Comparison of ENCODE assay signal across 11 cellular contexts in the genomic region with DNA sequence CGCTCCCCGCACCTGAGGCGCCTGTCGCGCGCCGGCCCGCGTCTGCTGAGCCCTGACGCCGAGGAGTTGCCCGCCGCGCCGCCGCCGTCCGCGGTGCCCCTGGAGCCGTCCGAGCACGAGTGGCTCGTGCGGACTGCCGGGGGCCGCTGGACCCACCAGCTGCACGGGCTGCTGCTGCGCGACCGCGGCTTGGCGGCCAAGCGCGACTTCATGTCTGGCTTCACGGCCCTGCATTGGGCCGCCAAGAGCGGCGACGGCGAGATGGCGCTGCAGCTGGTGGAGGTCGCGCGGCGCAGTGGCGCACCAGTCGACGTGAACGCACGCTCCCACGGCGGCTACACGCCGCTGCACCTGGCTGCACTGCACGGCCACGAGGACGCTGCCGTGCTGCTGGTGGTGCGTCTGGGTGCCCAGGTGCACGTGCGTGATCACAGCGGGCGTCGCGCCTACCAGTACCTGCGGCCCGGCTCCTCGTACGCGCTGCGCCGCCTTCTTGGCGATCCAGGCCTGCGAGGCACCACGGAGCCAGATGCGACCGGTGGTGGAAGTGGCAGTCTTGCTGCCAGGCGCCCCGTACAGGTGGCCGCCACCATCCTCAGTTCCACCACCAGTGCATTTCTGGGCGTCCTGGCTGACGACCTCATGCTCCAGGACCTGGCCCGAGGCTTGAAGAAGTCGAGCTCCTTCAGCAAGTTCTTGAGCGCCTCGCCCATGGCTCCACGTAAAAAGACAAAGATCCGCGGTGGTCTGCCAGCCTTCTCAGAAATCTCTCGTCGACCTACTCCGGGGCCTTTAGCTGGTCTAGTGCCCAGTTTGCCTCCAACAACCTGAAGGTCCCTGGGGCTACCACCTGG. TPM values are rescaled to one million over a fixed set of nuclear protein-coding genes. Genes with fewer than 3 reads are reported as not detected.
DNase-seq lines count a peak whose midpoint lies in the region; ATAC-seq and TF ChIP-seq lines count a peak whose summit lies in the region.
"Had no signal": no experiment of that assay in that cellular context is flagged by ENCODE, and none has a peak within 500 bp of the region (broad histone marks: within the 10 kb centered on the region; RNA-seq: fewer than 3 reads in every experiment).

No MANE protein-coding gene starts in this region.

- peak overlapping the region; percentile 37 for H3K4me3 Mint-ChIP-seq in natural killer cell

- H3K36me3 Mint-ChIP-seq in natural killer cell, result no peaks in the 10 kb centered on the region

- H3K4me1 ChIP-seq in esophagus (ENCODE audit: control insufficient read depth in 2 of 2, insufficient read depth in 2 of 2, low read length in 1 of 2) (peaks cover 2 to 6% of the 10 kb centered on the region in 2 donors), urinary bladder (ENCODE audit: insufficient read depth) (no peaks in the 10 kb centered on the region)

- peaks cover 54 to 74% of the 10 kb centered on the region in 2 donors for H3K27me3 Mint-ChIP-seq in natural killer cell (ENCODE audit: low read depth in 2 of 2)

- peak; percentile 20 for ATAC-seq in Right ventricle myocardium inferior
- no peak for ATAC-seq in left ventricle myocardium superior
- ATAC-seq in natural killer cell, result no peak
- no peak for ATAC-seq in HG02884 (IDR thresholded peaks at IDR 0.05; ENCODE audit: unreplicated experiment)
- ATAC-seq in HG03045 (IDR thresholded peaks at IDR 0.05; ENCODE audit: unreplicated experiment), result no peak

- no peak for TF ChIP-seq CTCF in natural killer cell (IDR thresholded peaks at IDR 0.05)

- H3K27ac Mint-ChIP-seq in natural killer cell, result no peak overlapping the region

- WGBS in esophagus, 2 donors, result 55 to 63% methylated on average over 79 to 92 of the region's 92 CpGs
- WGBS in urinary bladder, result 44% methylated on average over 92 of the region's 92 CpGs

- peaks cover 0 to 3% of the 10 kb centered on the region in 2 donors for H3K9me3 ChIP-seq in esophagus (ENCODE audit: control insufficient read depth in 2 of 2, insufficient read depth in 1 of 2, low read depth in 1 of 2, low read length in 1 of 2)

- H3K27me3 ChIP-seq in esophagus (ENCODE audit: control insufficient read depth in 1 of 2, insufficient read depth in 2 of 2, low read length in 2 of 2), result peaks cover 0 to 7% of the 10 kb centered on the region in 2 donors

- peaks cover 11 to 12% of the 10 kb centered on the region in 2 donors for H3K4me1 Mint-ChIP-seq in natural killer cell

- DNase-seq in Right ventricle myocardium inferior (ENCODE audit: missing footprints), result no peak
- no peak for DNase-seq in left ventricle myocardium superior
- DNase-seq in natural killer cell, result no peak
- no peak for DNase-seq in NCI-H526 treated with DMSO at 0.1 percent for 48 hours (lab: John Stamatoyannopoulos, UW)
- DNase-seq: stimulated activated CD4-positive, alpha-beta T cell treated with anti-CD3 and anti-CD28 coated beads, Interleukin-1b, Interleukin-23, amount 100 ng/mL, for 48 hours had no signal

- H3K36me3 ChIP-seq in esophagus (ENCODE audit: control insufficient read depth in 2 of 2, insufficient read depth in 2 of 2, low read length in 1 of 2) (no peaks in the 10 kb centered on the region), urinary bladder (ENCODE audit: insufficient read depth) (no peaks in the 10 kb centered on the region)
- H3K36me3 ChIP-seq: BLaER1 had no signal

- H3K9me3 Mint-ChIP-seq in natural killer cell, result no peaks in the 10 kb centered on the region

- H3K27ac ChIP-seq in esophagus (ENCODE audit: low read depth in 2 of 2, low read length in 1 of 2) (no peak overlapping the region), urinary bladder (ENCODE audit: low read depth) (no peak overlapping the region)
- H3K27ac ChIP-seq: BLaER1 had no signal

- intact Hi-C loops in Right ventricle myocardium inferior (cut with DNase I), result loop anchor here (5.0 kb wide), 2 partner anchors 37 to 287 kb away; partner anchors contain the start of gene SEPTIN8
- intact Hi-C loops in left ventricle myocardium superior (cut with micrococcal nuclease), result no loop called here
- intact Hi-C loops in natural killer cell (cut with micrococcal nuclease), result no loop called here

- peak overlapping the region; percentile 3 to 57 for H3K4me3 ChIP-seq in esophagus (ENCODE audit: low read depth in 1 of 2, low read length in 2 of 2)
- H3K4me3 ChIP-seq in urinary bladder (ENCODE audit: low read depth, low read length), result peak overlapping the region; percentile 36

RNA-seq across cellular contexts. Expression of gene SOWAHA, which starts 1.6 kb away (rescaled TPM):
- total RNA-seq in Right ventricle myocardium inferior (0.27 TPM), left ventricle myocardium superior (0.17 TPM), natural killer cell (not detected), urinary bladder (0.48 TPM)
- polyA plus RNA-seq in esophagus (under 1 TPM; 0.07 to 0.18 TPM), urinary bladder (0.65 TPM)
- total RNA-seq: dermis microvascular lymphatic vessel endothelial cell had no signal

RNA-seq across cellular contexts. Expression of gene SHROOM1, which starts 15.8 kb away (rescaled TPM):
- total RNA-seq in Right ventricle myocardium inferior (5.0 TPM), left ventricle myocardium superior (5.7 TPM), natural killer cell (1 to 10 TPM in 1 of 3 donors, under 1 TPM in 2; 0.82 to 3.5 (median 0.85) TPM), urinary bladder (7.2 TPM)
- polyA plus RNA-seq in esophagus (1 to 10 TPM; 3.3 to 5.6 TPM), urinary bladder (48.3 TPM)

RNA-seq across cellular contexts. Expression of gene SEPTIN8, which starts 37.6 kb away (rescaled TPM):
- total RNA-seq in Right ventricle myocardium inferior (28.5 TPM), left ventricle myocardium superior (30.4 TPM), natural killer cell (10 to 100 TPM in 1 of 3 donors, 1 to 10 TPM in 2; 5.2 to 17.0 (median 9.4) TPM), urinary bladder (64.8 TPM)
- polyA plus RNA-seq in esophagus (10 to 100 TPM; 22.1 to 23.3 TPM), urinary bladder (28.3 TPM)

RNA-seq across cellular contexts. Expression of gene GDF9, which starts 51.6 kb away (rescaled TPM):
- total RNA-seq in Right ventricle myocardium inferior (0.24 TPM), left ventricle myocardium superior (0.30 TPM), natural killer cell (under 1 TPM; 0.53 to 0.78 (median 0.57) TPM), urinary bladder (0.26 TPM)
- polyA plus RNA-seq in esophagus (under 1 TPM; 0.16 to 0.55 TPM), urinary bladder (0.65 TPM)

RNA-seq across cellular contexts. Expression of gene UQCRQ, which starts 51.8 kb away (rescaled TPM):
- 1,774 TPM for total RNA-seq in Right ventricle myocardium inferior
- 1,703 TPM for total RNA-seq in left ventricle myocardium superior
- polyA plus RNA-seq in esophagus, result 100 to 1,000 TPM; 351 to 424 TPM
- 100 to 1,000 TPM; 114 to 116 (median 115) TPM for total RNA-seq in natural killer cell
- 85.7 TPM for total RNA-seq in urinary bladder
- polyA plus RNA-seq in urinary bladder, result 257 TPM
